2 cellular contexts compared by ENCODE assay signal in the genomic region with DNA sequence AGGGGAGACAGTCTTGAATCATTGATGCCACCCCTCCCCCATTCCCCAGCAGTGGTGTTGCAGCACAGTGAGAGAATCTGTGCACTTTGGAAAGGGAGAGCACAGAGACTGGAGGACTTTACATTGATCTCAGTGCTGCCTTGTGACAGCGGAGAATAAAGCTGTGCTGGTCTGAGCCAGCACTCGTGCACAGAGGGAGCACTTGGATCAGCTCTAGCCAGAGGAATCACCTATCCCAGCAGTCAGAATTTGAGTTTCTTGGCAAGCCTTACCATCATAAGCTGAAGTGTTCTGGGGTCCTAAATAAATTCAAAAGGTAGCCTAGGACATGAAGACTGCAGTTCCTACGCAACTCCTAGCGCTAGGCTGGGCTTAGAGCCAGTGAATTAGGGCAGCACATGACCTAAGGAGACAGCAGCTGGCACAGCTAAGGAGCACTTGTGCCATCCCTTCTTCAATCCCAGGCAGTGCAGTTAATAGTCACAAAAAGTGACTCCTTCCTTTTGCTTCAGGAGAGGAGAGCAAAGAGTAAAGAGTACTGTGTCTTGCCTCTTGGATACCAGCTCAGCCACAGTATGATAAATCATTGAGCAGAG.
TF ChIP-seq lines count a peak whose summit lies in the region.

No MANE protein-coding gene starts in this region.

TF ChIP-seq in SK-N-SH treated with all-trans-retinoic acid at 6 μM for 48 hours, 23 proteins besides CTCF, POLR2A, EP300 and RAD21 (continued from another document):
- TF ChIP-seq, protein P1, sequence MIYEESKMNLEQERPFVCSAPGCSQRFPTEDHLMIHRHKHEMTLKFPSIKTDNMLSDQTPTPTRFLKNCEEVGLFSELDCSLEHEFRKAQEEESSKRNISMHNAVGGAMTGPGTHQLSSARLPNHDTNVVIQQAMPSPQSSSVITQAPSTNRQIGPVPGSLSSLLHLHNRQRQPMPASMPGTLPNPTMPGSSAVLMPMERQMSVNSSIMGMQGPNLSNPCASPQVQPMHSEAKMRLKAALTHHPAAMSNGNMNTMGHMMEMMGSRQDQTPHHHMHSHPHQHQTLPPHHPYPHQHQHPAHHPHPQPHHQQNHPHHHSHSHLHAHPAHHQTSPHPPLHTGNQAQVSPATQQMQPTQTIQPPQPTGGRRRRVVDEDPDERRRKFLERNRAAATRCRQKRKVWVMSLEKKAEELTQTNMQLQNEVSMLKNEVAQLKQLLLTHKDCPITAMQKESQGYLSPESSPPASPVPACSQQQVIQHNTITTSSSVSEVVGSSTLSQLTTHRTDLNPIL (CRISPR knock-in tag; IDR thresholded peaks at IDR 0.05; ENCODE audit: low read depth) = no peak
- TF ChIP-seq ZFP30 (CRISPR knock-in tag; IDR thresholded peaks at IDR 0.05) (no peak), ZNF70 (CRISPR knock-in tag; IDR thresholded peaks at IDR 0.05) (no peak), ISL1 (CRISPR knock-in tag; IDR thresholded peaks at IDR 0.05) (no peak), ESRRG (CRISPR knock-in tag; IDR thresholded peaks at IDR 0.05) (no peak), TOX (CRISPR knock-in tag; IDR thresholded peaks at IDR 0.05; ENCODE audit: borderline replicate concordance) (no peak), RARB (CRISPR knock-in tag; IDR thresholded peaks at IDR 0.05) (no peak), ZNF565 (CRISPR knock-in tag; conservative IDR thresholded peaks at IDR 0.05; ENCODE audit: low read depth) (no peak), CSDC2 (CRISPR knock-in tag; IDR thresholded peaks at IDR 0.05) (no peak), SNAI2 (CRISPR knock-in tag; IDR thresholded peaks at IDR 0.05) (no peak), ZNF8 (CRISPR knock-in tag; IDR thresholded peaks at IDR 0.05) (no peak), OSR1 (CRISPR knock-in tag; IDR thresholded peaks at IDR 0.05) (no peak), ZFP3 (CRISPR knock-in tag; IDR thresholded peaks at IDR 0.05) (no peak), GLIS3 (CRISPR knock-in tag; IDR thresholded peaks at IDR 0.05) (no peak), PPARA (CRISPR knock-in tag; IDR thresholded peaks at IDR 0.05; ENCODE audit: borderline replicate concordance) (no peak)
- TF ChIP-seq, protein P2, sequence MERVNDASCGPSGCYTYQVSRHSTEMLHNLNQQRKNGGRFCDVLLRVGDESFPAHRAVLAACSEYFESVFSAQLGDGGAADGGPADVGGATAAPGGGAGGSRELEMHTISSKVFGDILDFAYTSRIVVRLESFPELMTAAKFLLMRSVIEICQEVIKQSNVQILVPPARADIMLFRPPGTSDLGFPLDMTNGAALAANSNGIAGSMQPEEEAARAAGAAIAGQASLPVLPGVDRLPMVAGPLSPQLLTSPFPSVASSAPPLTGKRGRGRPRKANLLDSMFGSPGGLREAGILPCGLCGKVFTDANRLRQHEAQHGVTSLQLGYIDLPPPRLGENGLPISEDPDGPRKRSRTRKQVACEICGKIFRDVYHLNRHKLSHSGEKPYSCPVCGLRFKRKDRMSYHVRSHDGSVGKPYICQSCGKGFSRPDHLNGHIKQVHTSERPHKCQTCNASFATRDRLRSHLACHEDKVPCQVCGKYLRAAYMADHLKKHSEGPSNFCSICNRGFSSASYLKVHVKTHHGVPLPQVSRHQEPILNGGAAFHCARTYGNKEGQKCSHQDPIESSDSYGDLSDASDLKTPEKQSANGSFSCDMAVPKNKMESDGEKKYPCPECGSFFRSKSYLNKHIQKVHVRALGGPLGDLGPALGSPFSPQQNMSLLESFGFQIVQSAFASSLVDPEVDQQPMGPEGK (CRISPR knock-in tag; IDR thresholded peaks at IDR 0.05; ENCODE audit: borderline replicate concordance) = no peak
- TF ChIP-seq, protein P3, sequence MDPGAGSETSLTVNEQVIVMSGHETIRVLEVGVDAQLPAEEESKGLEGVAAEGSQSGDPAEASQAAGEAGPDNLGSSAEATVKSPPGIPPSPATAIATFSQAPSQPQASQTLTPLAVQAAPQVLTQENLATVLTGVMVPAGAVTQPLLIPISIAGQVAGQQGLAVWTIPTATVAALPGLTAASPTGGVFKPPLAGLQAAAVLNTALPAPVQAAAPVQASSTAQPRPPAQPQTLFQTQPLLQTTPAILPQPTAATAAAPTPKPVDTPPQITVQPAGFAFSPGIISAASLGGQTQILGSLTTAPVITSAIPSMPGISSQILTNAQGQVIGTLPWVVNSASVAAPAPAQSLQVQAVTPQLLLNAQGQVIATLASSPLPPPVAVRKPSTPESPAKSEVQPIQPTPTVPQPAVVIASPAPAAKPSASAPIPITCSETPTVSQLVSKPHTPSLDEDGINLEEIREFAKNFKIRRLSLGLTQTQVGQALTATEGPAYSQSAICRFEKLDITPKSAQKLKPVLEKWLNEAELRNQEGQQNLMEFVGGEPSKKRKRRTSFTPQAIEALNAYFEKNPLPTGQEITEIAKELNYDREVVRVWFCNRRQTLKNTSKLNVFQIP (CRISPR knock-in tag; IDR thresholded peaks at IDR 0.05; ENCODE audit: borderline replicate concordance, low read depth) = no peak
- TF ChIP-seq, protein P4, sequence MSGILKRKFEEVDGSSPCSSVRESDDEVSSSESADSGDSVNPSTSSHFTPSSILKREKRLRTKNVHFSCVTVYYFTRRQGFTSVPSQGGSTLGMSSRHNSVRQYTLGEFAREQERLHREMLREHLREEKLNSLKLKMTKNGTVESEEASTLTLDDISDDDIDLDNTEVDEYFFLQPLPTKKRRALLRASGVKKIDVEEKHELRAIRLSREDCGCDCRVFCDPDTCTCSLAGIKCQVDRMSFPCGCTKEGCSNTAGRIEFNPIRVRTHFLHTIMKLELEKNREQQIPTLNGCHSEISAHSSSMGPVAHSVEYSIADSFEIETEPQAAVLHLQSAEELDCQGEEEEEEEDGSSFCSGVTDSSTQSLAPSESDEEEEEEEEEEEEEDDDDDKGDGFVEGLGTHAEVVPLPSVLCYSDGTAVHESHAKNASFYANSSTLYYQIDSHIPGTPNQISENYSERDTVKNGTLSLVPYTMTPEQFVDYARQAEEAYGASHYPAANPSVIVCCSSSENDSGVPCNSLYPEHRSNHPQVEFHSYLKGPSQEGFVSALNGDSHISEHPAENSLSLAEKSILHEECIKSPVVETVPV (CRISPR knock-in tag; IDR thresholded peaks at IDR 0.05) = no peak

TF ChIP-seq in SK-N-SH, 30 proteins besides CTCF, POLR2A, EP300 and RAD21 (continued from another document):
- TF ChIP-seq, protein P5, sequence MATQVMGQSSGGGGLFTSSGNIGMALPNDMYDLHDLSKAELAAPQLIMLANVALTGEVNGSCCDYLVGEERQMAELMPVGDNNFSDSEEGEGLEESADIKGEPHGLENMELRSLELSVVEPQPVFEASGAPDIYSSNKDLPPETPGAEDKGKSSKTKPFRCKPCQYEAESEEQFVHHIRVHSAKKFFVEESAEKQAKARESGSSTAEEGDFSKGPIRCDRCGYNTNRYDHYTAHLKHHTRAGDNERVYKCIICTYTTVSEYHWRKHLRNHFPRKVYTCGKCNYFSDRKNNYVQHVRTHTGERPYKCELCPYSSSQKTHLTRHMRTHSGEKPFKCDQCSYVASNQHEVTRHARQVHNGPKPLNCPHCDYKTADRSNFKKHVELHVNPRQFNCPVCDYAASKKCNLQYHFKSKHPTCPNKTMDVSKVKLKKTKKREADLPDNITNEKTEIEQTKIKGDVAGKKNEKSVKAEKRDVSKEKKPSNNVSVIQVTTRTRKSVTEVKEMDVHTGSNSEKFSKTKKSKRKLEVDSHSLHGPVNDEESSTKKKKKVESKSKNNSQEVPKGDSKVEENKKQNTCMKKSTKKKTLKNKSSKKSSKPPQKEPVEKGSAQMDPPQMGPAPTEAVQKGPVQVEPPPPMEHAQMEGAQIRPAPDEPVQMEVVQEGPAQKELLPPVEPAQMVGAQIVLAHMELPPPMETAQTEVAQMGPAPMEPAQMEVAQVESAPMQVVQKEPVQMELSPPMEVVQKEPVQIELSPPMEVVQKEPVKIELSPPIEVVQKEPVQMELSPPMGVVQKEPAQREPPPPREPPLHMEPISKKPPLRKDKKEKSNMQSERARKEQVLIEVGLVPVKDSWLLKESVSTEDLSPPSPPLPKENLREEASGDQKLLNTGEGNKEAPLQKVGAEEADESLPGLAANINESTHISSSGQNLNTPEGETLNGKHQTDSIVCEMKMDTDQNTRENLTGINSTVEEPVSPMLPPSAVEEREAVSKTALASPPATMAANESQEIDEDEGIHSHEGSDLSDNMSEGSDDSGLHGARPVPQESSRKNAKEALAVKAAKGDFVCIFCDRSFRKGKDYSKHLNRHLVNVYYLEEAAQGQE (IDR thresholded peaks at IDR 0.05; ENCODE audit: low read depth, low read length) = no peak
- no peak for TF ChIP-seq EZH2phosphoT487 (IDR thresholded peaks at IDR 0.05; ENCODE audit: borderline replicate concordance, low read depth)
